8 cellular contexts compared by ENCODE assay signal in genomic region chr14:61525293-61526011, GRCh38.
A peak's percentile ranks its signal among the peaks of the same experiment; 100 is the strongest.
DNase-seq lines count a peak whose midpoint lies in the region; ATAC-seq, FAIRE-seq and TF ChIP-seq lines count a peak whose summit lies in the region.

No MANE protein-coding gene starts in this region.

- no peaks in the 10 kb centered on the region for H3K27me3 ChIP-seq in RWPE2 (ENCODE audit: insufficient read depth, poor library complexity, severe bottlenecking)
- H3K27me3 ChIP-seq in A673 (replicated peaks; ENCODE audit: insufficient read depth, low read depth, low read length, poor library complexity): no peaks in the 10 kb centered on the region

- ATAC-seq in GM18502 (IDR thresholded peaks at IDR 0.05; ENCODE audit: poor library complexity, unreplicated experiment): peak; percentile 87
- peak; percentile 78 for ATAC-seq in HG02798 (IDR thresholded peaks at IDR 0.05; ENCODE audit: poor library complexity, unreplicated experiment)
- ATAC-seq in RWPE2 (ENCODE audit: low read depth): peak; percentile 84

- POLR2A ChIA-PET in A673 (lab: Charles Lee; ENCODE audit: low non-redundant PET): no interaction called here

- peak overlapping the region; percentile 23 for H3K4me3 Mint-ChIP-seq in activated naive CD8-positive, alpha-beta T cell treated with anti-CD3 and anti-CD28 coated beads for 36 hours
- no peak overlapping the region for H3K4me3 Mint-ChIP-seq in mesothelial cell of epicardium

- no TSS peak for BruUV-seq in A673 (replicated peaks; lab: Mats Ljungman, UMichigan)

- peak; percentile 98 for DNase-seq in RWPE2 (ENCODE audit: low spot score)
- peak; percentile 77 for DNase-seq in activated naive CD8-positive, alpha-beta T cell treated with anti-CD3 and anti-CD28 coated beads for 36 hours
- DNase-seq in kidney: peak; percentile 88
- peak; percentile 74 to 77 for DNase-seq in stimulated activated CD8-positive, alpha-beta memory T cell treated with anti-CD3 and anti-CD28 coated beads, Interleukin-15, amount 100 ng/mL, for 48 hours (ENCODE audit: low read depth in 2 of 2)
- no peak for DNase-seq in mesothelial cell of epicardium (ENCODE audit: low spot score in 2 of 2, unreplicated experiment in 2 of 2)
- DNase-seq in A673 (ENCODE audit: low spot score): no peak

- intact Hi-C loops in kidney (cut with DNase I) (no loop called here), A673 (cut with micrococcal nuclease; ENCODE audit: unreplicated experiment) (no loop called here)

- H3K9ac ChIP-seq in kidney (ENCODE audit: low read length in 2 of 2): peak overlapping the region in 1 of 2 donors; percentile 31

- peak overlapping the region; percentile 93 for H3K27ac Mint-ChIP-seq in activated naive CD8-positive, alpha-beta T cell treated with anti-CD3 and anti-CD28 coated beads for 36 hours
- H3K27ac Mint-ChIP-seq in mesothelial cell of epicardium: no peak overlapping the region

- CTCF ChIA-PET in A673 (lab: Charles Lee): no interaction called here

- FAIRE-seq in kidney (lab: Jason Lieb, UNC): no peak

- peaks cover 60% of the 10 kb centered on the region for H3K4me1 ChIP-seq in RWPE2 (ENCODE audit: insufficient read depth, poor library complexity, severe bottlenecking)
- peaks cover 32 to 36% of the 10 kb centered on the region in 2 donors for H3K4me1 ChIP-seq in kidney (ENCODE audit: control insufficient read depth in 1 of 2, insufficient read depth in 1 of 2, low read depth in 1 of 2, low read length in 2 of 2)
- H3K4me1 ChIP-seq in A673 (ENCODE audit: insufficient read depth, low read length, poor library complexity, severe bottlenecking): peaks cover 12% of the 10 kb centered on the region

- no peak for TF ChIP-seq CTCF in RWPE2 (IDR thresholded peaks at IDR 0.05; ENCODE audit: poor library complexity, severe bottlenecking)
- TF ChIP-seq CTCF in kidney (IDR thresholded peaks at IDR 0.05; ENCODE audit: borderline replicate concordance, extremely low read depth, insufficient read depth): no peak
- no peak for TF ChIP-seq CTCF in mesothelial cell of epicardium (IDR thresholded peaks at IDR 0.05; ENCODE audit: unreplicated experiment)
- no peak for TF ChIP-seq CTCF in A673 (conservative IDR thresholded peaks at IDR 0.05; ENCODE audit: low read depth, low read length)

- H3K4me3 ChIP-seq in RWPE2 (ENCODE audit: severe bottlenecking) (no peak overlapping the region), kidney (ENCODE audit: low read length in 2 of 2) (no peak overlapping the region), A673 (ENCODE audit: low read depth, low read length, poor library complexity, severe bottlenecking) (no peak overlapping the region)

- peaks cover 9% of the 10 kb centered on the region for H3K9me3 Mint-ChIP-seq in activated naive CD8-positive, alpha-beta T cell treated with anti-CD3 and anti-CD28 coated beads for 36 hours
- no peaks in the 10 kb centered on the region for H3K9me3 Mint-ChIP-seq in mesothelial cell of epicardium

- H3K9me3 ChIP-seq in RWPE2 (ENCODE audit: severe bottlenecking) (no peaks in the 10 kb centered on the region), kidney (ENCODE audit: control insufficient read depth in 1 of 2, low read length in 2 of 2) (no peaks in the 10 kb centered on the region), A673 (ENCODE audit: low read depth, low read length, poor library complexity, severe bottlenecking) (no peaks in the 10 kb centered on the region)

- H3K4me1 Mint-ChIP-seq in activated naive CD8-positive, alpha-beta T cell treated with anti-CD3 and anti-CD28 coated beads for 36 hours: peaks cover 77% of the 10 kb centered on the region
- H3K4me1 Mint-ChIP-seq in mesothelial cell of epicardium: peaks cover 42% of the 10 kb centered on the region

- H3K36me3 ChIP-seq in RWPE2 (ENCODE audit: low read depth) (peaks cover 3% of the 10 kb centered on the region; the same call in 1 of the 2 replicates), kidney (ENCODE audit: control insufficient read depth in 1 of 2, insufficient read depth in 2 of 2, low read length in 2 of 2) (no peaks in the 10 kb centered on the region), A673 (ENCODE audit: insufficient read depth, low read length, poor library complexity, severe bottlenecking) (no peaks in the 10 kb centered on the region)

- H3K27me3 Mint-ChIP-seq in activated naive CD8-positive, alpha-beta T cell treated with anti-CD3 and anti-CD28 coated beads for 36 hours: no peaks in the 10 kb centered on the region
- H3K27me3 Mint-ChIP-seq in mesothelial cell of epicardium (ENCODE audit: low read depth): no peaks in the 10 kb centered on the region

- H3K27ac ChIP-seq in RWPE2 (ENCODE audit: poor library complexity, severe bottlenecking): peak overlapping the region; percentile 99
- peak overlapping the region; percentile 54 to 83 for H3K27ac ChIP-seq in kidney (ENCODE audit: low read depth in 2 of 2, low read length in 2 of 2)
- H3K27ac ChIP-seq in A673 (ENCODE audit: low read depth, low read length, poor library complexity, severe bottlenecking): no peak overlapping the region

- H3K36me3 Mint-ChIP-seq in activated naive CD8-positive, alpha-beta T cell treated with anti-CD3 and anti-CD28 coated beads for 36 hours: peaks cover 78% of the 10 kb centered on the region
- no peaks in the 10 kb centered on the region for H3K36me3 Mint-ChIP-seq in mesothelial cell of epicardium

Comparison
In these comparisons a context has a peak if more than half of its experiments do, and no peak if none do; other contexts are left out.
1. DNase-seq: peak in RWPE2 (single experiment), activated naive CD8-positive, alpha-beta T cell treated with anti-CD3 and anti-CD28 coated beads for 36 hours (single experiment), kidney (single experiment) and stimulated activated CD8-positive, alpha-beta memory T cell treated with anti-CD3 and anti-CD28 coated beads, Interleukin-15, amount 100 ng/mL, for 48 hours (2 of 2); none in mesothelial cell of epicardium (0 of 2) and A673 (single experiment).
2. Peak in every context shown above with its lines, with median percentiles within 50 percentile points of each other: ATAC-seq.